17 cellular contexts compared by ENCODE assay signal in genomic region chr17:73613271-73613941, GRCh38. TPM values are rescaled to one million over a fixed set of nuclear protein-coding genes. Genes with fewer than 3 reads are reported as not detected.
A peak's percentile ranks its signal among the peaks of the same experiment; 100 is the strongest.
DNase-seq lines count a peak whose midpoint lies in the region; ATAC-seq and TF ChIP-seq lines count a peak whose summit lies in the region.
"Had no signal": no experiment of that assay in that cellular context is flagged by ENCODE, and none has a peak within 500 bp of the region (broad histone marks: within the 10 kb centered on the region; RNA-seq: fewer than 3 reads in every experiment).

No MANE protein-coding gene starts in this region.

- peaks cover 84% of the 10 kb centered on the region for H3K4me1 Mint-ChIP-seq in nephron
- H3K4me1 Mint-ChIP-seq: activated CD8-positive, alpha-beta memory T cell treated with anti-CD3 and anti-CD28 coated beads, Interleukin-2, amount 10 ng/mL, durations not matched to agents 7 days and 5 days had no signal

- TF ChIP-seq CTCF in epithelial cell of esophagus (IDR thresholded peaks at IDR 0.05; ENCODE audit: insufficient read depth, low read depth, low read length, missing control alignments) (no peak), nephron (IDR thresholded peaks at IDR 0.05; ENCODE audit: unreplicated experiment in 3 of 3) (no peak), omental fat pad (IDR thresholded peaks at IDR 0.05) (no peak), colonic mucosa (IDR thresholded peaks at IDR 0.05) (no peak)

- H3K4me3 Mint-ChIP-seq in nephron: peak overlapping the region; percentile 56 to 76 (median 69)
- H3K4me3 Mint-ChIP-seq: activated CD8-positive, alpha-beta memory T cell treated with anti-CD3 and anti-CD28 coated beads, Interleukin-2, amount 10 ng/mL, durations not matched to agents 7 days and 5 days; activated naive CD4-positive, alpha-beta T cell treated with anti-CD3 and anti-CD28 coated beads, Interleukin-2, amount 10 ng/mL, durations not matched to agents 7 days and 5 days; CD8-positive, alpha-beta T cell; HFFc6; T-cell had no signal

- no peaks in the 10 kb centered on the region for H3K36me3 Mint-ChIP-seq in nephron (ENCODE audit: low read depth)
- H3K36me3 Mint-ChIP-seq: activated CD8-positive, alpha-beta memory T cell treated with anti-CD3 and anti-CD28 coated beads, Interleukin-2, amount 10 ng/mL, durations not matched to agents 7 days and 5 days; activated naive CD4-positive, alpha-beta T cell treated with anti-CD3 and anti-CD28 coated beads, Interleukin-2, amount 10 ng/mL, durations not matched to agents 7 days and 5 days; CD8-positive, alpha-beta T cell had no signal

- peaks cover 2% of the 10 kb centered on the region for H3K9me3 Mint-ChIP-seq in nephron
- H3K9me3 Mint-ChIP-seq: CD8-positive, alpha-beta T cell; T-cell had no signal

- H3K4me3 ChIP-seq in BLaER1 (no peak overlapping the region), epithelial cell of esophagus (ENCODE audit: low read length) (peak overlapping the region; percentile 21), colonic mucosa (no peak overlapping the region)
- H3K4me3 ChIP-seq: Peyer's patch had no signal

- peak overlapping the region; percentile 91 for H3K4me2 ChIP-seq in BLaER1

- DNase-seq in NCI-H524 treated with DMSO at 0.1 percent for 48 hours (lab: John Stamatoyannopoulos, UW) (peak; percentile 95), epithelial cell of esophagus (ENCODE audit: low read depth) (no peak), DMS153 treated with DMSO at 0.1 percent for 48 hours (lab: John Stamatoyannopoulos, UW; ENCODE audit: unreplicated experiment) (no peak), omental fat pad (ENCODE audit: low spot score) (no peak), colonic mucosa (no peak)
- DNase-seq: activated CD4-positive, CD25-positive, alpha-beta regulatory T cell; activated CD8-positive, alpha-beta memory T cell treated with anti-CD3 and anti-CD28 coated beads, Interleukin-2, amount 10 ng/mL, durations not matched to agents 7 days and 5 days; activated naive CD4-positive, alpha-beta T cell treated with anti-CD3 and anti-CD28 coated beads, Interleukin-2, amount 10 ng/mL, durations not matched to agents 7 days and 5 days; CD8-positive, alpha-beta T cell; HFFc6; left cardiac atrium; NCI-H187; Peyer's patch; T-cell had no signal

- H3K27ac ChIP-seq in BLaER1 (peak overlapping the region; percentile 59; the same call in 1 of the 2 replicates), colonic mucosa (no peak overlapping the region)
- H3K27ac ChIP-seq: Peyer's patch had no signal

- H3K36me3 ChIP-seq in BLaER1 (no peaks in the 10 kb centered on the region; the same call in 1 of the 2 replicates), colonic mucosa (no peaks in the 10 kb centered on the region)
- H3K36me3 ChIP-seq: Peyer's patch had no signal

- H3K27ac Mint-ChIP-seq in nephron: peak overlapping the region; percentile 91 to 99 (median 99)
- H3K27ac Mint-ChIP-seq: activated CD8-positive, alpha-beta memory T cell treated with anti-CD3 and anti-CD28 coated beads, Interleukin-2, amount 10 ng/mL, durations not matched to agents 7 days and 5 days; activated naive CD4-positive, alpha-beta T cell treated with anti-CD3 and anti-CD28 coated beads, Interleukin-2, amount 10 ng/mL, durations not matched to agents 7 days and 5 days; CD8-positive, alpha-beta T cell; HFFc6; T-cell had no signal

- H3K27me3 Mint-ChIP-seq in nephron (ENCODE audit: low read depth): no peaks in the 10 kb centered on the region
- H3K27me3 Mint-ChIP-seq: T-cell had no signal

- intact Hi-C loops in colonic mucosa (cut with DNase I): no loop called here

- H3K9me3 ChIP-seq in BLaER1 (no peaks in the 10 kb centered on the region; the same call in 1 of the 2 replicates), colonic mucosa (no peaks in the 10 kb centered on the region)
- H3K9me3 ChIP-seq: Peyer's patch had no signal

- H3K9ac ChIP-seq in BLaER1: no peak overlapping the region
- no peak overlapping the region for H3K9ac ChIP-seq in colonic mucosa (ENCODE audit: low read depth in 2 of 2, low read length in 2 of 2)

- H3K27me3 ChIP-seq in BLaER1: no peaks in the 10 kb centered on the region
- no peaks in the 10 kb centered on the region for H3K27me3 ChIP-seq in colonic mucosa
- H3K27me3 ChIP-seq: Peyer's patch had no signal

- no peaks in the 10 kb centered on the region for H4K20me1 ChIP-seq in BLaER1

- ATAC-seq in GM21381 (IDR thresholded peaks at IDR 0.05; ENCODE audit: unreplicated experiment): no peak
- no peak for ATAC-seq in omental fat pad (ENCODE audit: low FRiP score)
- ATAC-seq: activated CD8-positive, alpha-beta memory T cell treated with anti-CD3 and anti-CD28 coated beads, Interleukin-2, amount 10 ng/mL, durations not matched to agents 7 days and 5 days; CD8-positive, alpha-beta T cell; left cardiac atrium; T-cell had no signal

- H3K4me1 ChIP-seq in BLaER1 (peaks cover 97% of the 10 kb centered on the region), colonic mucosa (no peaks in the 10 kb centered on the region)
- H3K4me1 ChIP-seq: Peyer's patch had no signal

RNA-seq across cellular contexts. Expression of gene SDK2, which starts 30.8 kb away (rescaled TPM):
- 1 to 10 TPM in 1 of 4 donors, under 1 TPM in 3; 0.46 to 1.4 (median 0.64) TPM for total RNA-seq in omental fat pad
- total RNA-seq in colonic mucosa: 1 to 10 TPM in 1 of 2 donors, under 1 TPM in 1; 0.94 to 1.2 TPM
